ENCODE assay signal across 8 cellular contexts in genomic region chr18:12703096-12703567, GRCh38. TPM values are rescaled to one million over a fixed set of nuclear protein-coding genes. Genes with fewer than 3 reads are reported as not detected.
DNase-seq lines count a peak whose midpoint lies in the region; ATAC-seq and TF ChIP-seq lines count a peak whose summit lies in the region.

No MANE protein-coding gene starts in this region.

- H3K27ac ChIP-seq in mammary epithelial cell (ENCODE audit: insufficient read depth, low read depth, low read length) (peak overlapping the region; percentile 91), mucosa of rectum (ENCODE audit: low read depth in 2 of 2, low read length in 2 of 2) (peak overlapping the region; percentile 93 to 95)

- H3K27me3 ChIP-seq in mammary epithelial cell (ENCODE audit: insufficient read depth, low read length): no peaks in the 10 kb centered on the region
- no peaks in the 10 kb centered on the region for H3K27me3 ChIP-seq in mucosa of rectum (ENCODE audit: control insufficient read depth in 2 of 2, insufficient read depth in 2 of 2, low read length in 2 of 2)

- TF ChIP-seq POLR2A in erythroblast (IDR thresholded peaks at IDR 0.05; ENCODE audit: low read length): no peak

- H3K36me3 ChIP-seq in mammary epithelial cell (ENCODE audit: insufficient read depth, low read length) (peaks cover 12% of the 10 kb centered on the region), mucosa of rectum (ENCODE audit: control insufficient read depth in 2 of 2, insufficient read depth in 2 of 2, low read length in 2 of 2) (peaks cover 16 to 17% of the 10 kb centered on the region in 2 donors)

- TF ChIP-seq CTCF in mammary epithelial cell (conservative IDR thresholded peaks at IDR 0.05 in 1 of 2, IDR thresholded peaks at IDR 0.05 in 1 of 2; ENCODE audit: extremely low read depth in 1 of 2, insufficient read depth in 1 of 2, low read depth in 1 of 2, low read length in 2 of 2): no peak

- dilution Hi-C loops in mammary epithelial cell (cut with HindIII; ENCODE audit: low sequenced_read_pairs): no loop called here

- intact Hi-C loops in mammary epithelial cell (cut with micrococcal nuclease): loop anchor here (5.0 kb wide), 1 partner anchor 311 kb away; no protein-coding TSS in a partner anchor

- TSS peak; percentile 65 for BruUV-seq in mammary epithelial cell (replicated peaks; lab: Mats Ljungman, UMichigan)

- in situ Hi-C loops in mammary epithelial cell (cut with MboI; ENCODE audit: low sequenced_read_pairs in 2 of 2): no loop called here

- H3K4me1 ChIP-seq in mammary epithelial cell (ENCODE audit: insufficient read depth, low read length) (peaks cover 24% of the 10 kb centered on the region), mucosa of rectum (ENCODE audit: control insufficient read depth in 2 of 2, insufficient read depth in 2 of 2, low read length in 2 of 2) (peaks cover 22% of the 10 kb centered on the region in 2 donors)

- peaks cover 72% of the 10 kb centered on the region for H3K79me2 ChIP-seq in mammary epithelial cell (ENCODE audit: insufficient read depth, low read length)

- H3K9ac ChIP-seq in mammary epithelial cell (ENCODE audit: insufficient read depth, low read length) (peak overlapping the region; percentile 95), mucosa of rectum (ENCODE audit: low read depth in 1 of 2, low read length in 2 of 2) (peak overlapping the region; percentile 79 to 95)

- CTCF ChIA-PET in mammary epithelial cell (lab: Charles Lee; ENCODE audit: low non-redundant PET): no interaction called here

- WGBS in mammary epithelial cell (ENCODE audit: low coverage, missing lambda C conversion rate): under 1% methylated on average over 28 of the region's 28 CpGs

- no peaks in the 10 kb centered on the region for H3K9me3 ChIP-seq in mammary epithelial cell (replicated peaks; ENCODE audit: insufficient read depth, low read length)
- H3K9me3 ChIP-seq in mucosa of rectum (ENCODE audit: control insufficient read depth in 2 of 2, low read length in 2 of 2): no peaks in the 10 kb centered on the region

- peak overlapping the region; percentile 82 for H3K4me2 ChIP-seq in mammary epithelial cell (ENCODE audit: insufficient read depth, low read depth, low read length)

- H3K4me3 ChIP-seq in mammary epithelial cell (replicated peaks in 1 of 3; ENCODE audit: insufficient read depth in 1 of 3, low read depth in 2 of 3, low read length in 3 of 3): peak overlapping the region; percentile 91 to 99 (median 96)
- peak overlapping the region; percentile 88 to 99 for H3K4me3 ChIP-seq in mucosa of rectum (ENCODE audit: low read length in 2 of 2)

- H2AFZ ChIP-seq in mammary epithelial cell (ENCODE audit: low read depth, low read length): peak overlapping the region; percentile 96

- DNase-seq in mammary epithelial cell (no peak), NCI-H2029 (lab: John Stamatoyannopoulos, UW) (no peak), erythroblast (lab: John Stamatoyannopoulos, UW) (no peak)

- ATAC-seq in GM18517 (IDR thresholded peaks at IDR 0.05; ENCODE audit: unreplicated experiment): peak; percentile 6
- ATAC-seq in HG03378 (IDR thresholded peaks at IDR 0.05; ENCODE audit: unreplicated experiment): peak; percentile 35
- no peak for ATAC-seq in HG02885 (IDR thresholded peaks at IDR 0.05; ENCODE audit: poor library complexity, unreplicated experiment)
- no peak for ATAC-seq in HG03571 (IDR thresholded peaks at IDR 0.05; ENCODE audit: unreplicated experiment)

- no peaks in the 10 kb centered on the region for H4K20me1 ChIP-seq in mammary epithelial cell (ENCODE audit: insufficient read depth, low read length)

RNA-seq across cellular contexts. Expression of gene PSMG2, which starts 0.3 kb away (rescaled TPM):
- total RNA-seq in mammary epithelial cell: 10 to 100 TPM; 47.7 to 67.9 TPM
- polyA plus RNA-seq in mammary epithelial cell: 44.0 TPM
- 34.0 TPM for polyA minus RNA-seq in mammary epithelial cell

RNA-seq across cellular contexts. Expression of gene CEP76, which starts 0.6 kb away (rescaled TPM):
- 1 to 10 TPM; 6.2 to 7.5 TPM for total RNA-seq in mammary epithelial cell
- 5.7 TPM for polyA plus RNA-seq in mammary epithelial cell
- 6.9 TPM for polyA minus RNA-seq in mammary epithelial cell

RNA-seq across cellular contexts. Expression of gene SPIRE1, which starts 45.2 kb away (rescaled TPM):
- total RNA-seq in mammary epithelial cell: 10 to 100 TPM; 49.3 to 63.8 TPM
- polyA plus RNA-seq in mammary epithelial cell: 14.3 TPM
- polyA minus RNA-seq in mammary epithelial cell: 32.5 TPM

Comparison
In these comparisons a context has a peak if more than half of its experiments do, and no peak if none do; other contexts are left out.
1. ATAC-seq: peak in GM18517 (single experiment) and HG03378 (single experiment); none in HG02885 (single experiment) and HG03571 (single experiment).